Comparison of ENCODE assay signal across 9 cellular contexts in genomic region chr1:170530972-170531757, GRCh38. TPM values are rescaled to one million over a fixed set of nuclear protein-coding genes. Genes with fewer than 3 reads are reported as not detected.
DNase-seq lines count a peak whose midpoint lies in the region; ATAC-seq and TF ChIP-seq lines count a peak whose summit lies in the region.
"Had no signal": no experiment of that assay in that cellular context is flagged by ENCODE, and none has a peak within 500 bp of the region (broad histone marks: within the 10 kb centered on the region; RNA-seq: fewer than 3 reads in every experiment).

No MANE protein-coding gene starts in this region.

- no peaks in the 10 kb centered on the region for H3K27me3 ChIP-seq in esophagus squamous epithelium

- DNase-seq in activated CD4-positive, alpha-beta T cell treated with anti-CD3 and anti-CD28 coated beads for 36 hours: peak; percentile 13
- DNase-seq in activated CD4-positive, alpha-beta T cell treated with anti-CD3 and anti-CD28 coated beads, Interleukin-2, amount 10 ng/mL, durations not matched to agents 7 days and 5 days: no peak
- DNase-seq in NCI-H69 (lab: John Stamatoyannopoulos, UW) (peak; percentile 43), esophagus squamous epithelium (lab: John Stamatoyannopoulos, UW) (no peak), posterior cingulate gyrus (peak in 9 of 10 donors; percentile 7 to 77 (median 14))

- H3K9me3 ChIP-seq in esophagus squamous epithelium: no peaks in the 10 kb centered on the region

- H3K36me3 ChIP-seq in esophagus squamous epithelium: no peaks in the 10 kb centered on the region

- H3K4me3 ChIP-seq in esophagus squamous epithelium: peak overlapping the region; percentile 62 to 91 (median 72)

- peaks cover 0 to 30% (median 18%) of the 10 kb centered on the region in 3 donors for H3K4me1 ChIP-seq in esophagus squamous epithelium

- H3K4me3 Mint-ChIP-seq in activated CD4-positive, alpha-beta T cell treated with anti-CD3 and anti-CD28 coated beads for 36 hours: no peak overlapping the region
- no peak overlapping the region for H3K4me3 Mint-ChIP-seq in activated CD4-positive, alpha-beta T cell treated with anti-CD3 and anti-CD28 coated beads, Interleukin-2, amount 10 ng/mL, durations not matched to agents 7 days and 5 days
- H3K4me3 Mint-ChIP-seq: stimulated activated naive B cell treated with anti-CD40 and anti-IgM and Interleukin-4, amounts not matched to agents 10 μg/mL and 1 μg/mL and 100 μg/mL, for 72 hours had no signal

- CTCF ChIA-PET in activated CD4-positive, alpha-beta T cell treated with anti-CD3 and anti-CD28 coated beads for 36 hours (lab: Charles Lee): no interaction called here
- CTCF ChIA-PET in activated CD4-positive, alpha-beta T cell treated with anti-CD3 and anti-CD28 coated beads, Interleukin-2, amount 10 ng/mL, durations not matched to agents 7 days and 5 days (lab: Charles Lee): interaction anchor here (0.8 kb wide), 1 partner anchor 9 kb away, joined by 3 read pairs; no protein-coding TSS in a partner anchor

- no peak overlapping the region for H3K27ac Mint-ChIP-seq in activated CD4-positive, alpha-beta T cell treated with anti-CD3 and anti-CD28 coated beads for 36 hours
- H3K27ac Mint-ChIP-seq in activated CD4-positive, alpha-beta T cell treated with anti-CD3 and anti-CD28 coated beads, Interleukin-2, amount 10 ng/mL, durations not matched to agents 7 days and 5 days: no peak overlapping the region
- H3K27ac Mint-ChIP-seq: stimulated activated naive B cell treated with anti-CD40 and anti-IgM and Interleukin-4, amounts not matched to agents 10 μg/mL and 1 μg/mL and 100 μg/mL, for 72 hours had no signal

- H3K4me1 Mint-ChIP-seq in activated CD4-positive, alpha-beta T cell treated with anti-CD3 and anti-CD28 coated beads for 36 hours: peaks cover 11% of the 10 kb centered on the region
- H3K4me1 Mint-ChIP-seq in activated CD4-positive, alpha-beta T cell treated with anti-CD3 and anti-CD28 coated beads, Interleukin-2, amount 10 ng/mL, durations not matched to agents 7 days and 5 days: peaks cover 12% of the 10 kb centered on the region

- no peaks in the 10 kb centered on the region for H3K36me3 Mint-ChIP-seq in activated CD4-positive, alpha-beta T cell treated with anti-CD3 and anti-CD28 coated beads for 36 hours (ENCODE audit: low read depth)
- H3K36me3 Mint-ChIP-seq in activated CD4-positive, alpha-beta T cell treated with anti-CD3 and anti-CD28 coated beads, Interleukin-2, amount 10 ng/mL, durations not matched to agents 7 days and 5 days (ENCODE audit: low read depth): peaks cover 5% of the 10 kb centered on the region

- 19 to 34% methylated on average over 25 to 28 of the region's 29 CpGs for WGBS in esophagus squamous epithelium, 2 donors

- peak overlapping the region; percentile 89 to 94 (median 94) for H3K27ac ChIP-seq in esophagus squamous epithelium

- peaks cover under 1% of the 10 kb centered on the region for H3K27me3 Mint-ChIP-seq in activated CD4-positive, alpha-beta T cell treated with anti-CD3 and anti-CD28 coated beads for 36 hours
- H3K27me3 Mint-ChIP-seq in activated CD4-positive, alpha-beta T cell treated with anti-CD3 and anti-CD28 coated beads, Interleukin-2, amount 10 ng/mL, durations not matched to agents 7 days and 5 days: peaks cover 11% of the 10 kb centered on the region

- POLR2A ChIA-PET in activated CD4-positive, alpha-beta T cell treated with anti-CD3 and anti-CD28 coated beads for 36 hours (lab: Charles Lee): interaction anchor here (1.0 kb wide), 2 partner anchors 12 to 736 kb away, joined by 3 read pairs; partner anchors contain the start of gene METTL18
- POLR2A ChIA-PET in activated CD4-positive, alpha-beta T cell treated with anti-CD3 and anti-CD28 coated beads, Interleukin-2, amount 10 ng/mL, durations not matched to agents 7 days and 5 days (lab: Charles Lee): no interaction called here

- ATAC-seq in activated CD4-positive, alpha-beta T cell treated with anti-CD3 and anti-CD28 coated beads for 36 hours: no peak
- ATAC-seq in GM21423 (IDR thresholded peaks at IDR 0.05; ENCODE audit: unreplicated experiment): no peak
- ATAC-seq in GM21529 (IDR thresholded peaks at IDR 0.05; ENCODE audit: unreplicated experiment): no peak
- no peak for ATAC-seq in HG03571 (IDR thresholded peaks at IDR 0.05; ENCODE audit: unreplicated experiment)

- TF ChIP-seq CTCF in esophagus squamous epithelium (IDR thresholded peaks at IDR 0.05): no peak

- no peak for TF ChIP-seq POLR2A in esophagus squamous epithelium (IDR thresholded peaks at IDR 0.05)

- H3K9me3 Mint-ChIP-seq in activated CD4-positive, alpha-beta T cell treated with anti-CD3 and anti-CD28 coated beads for 36 hours (ENCODE audit: low read depth): no peaks in the 10 kb centered on the region
- H3K9me3 Mint-ChIP-seq in activated CD4-positive, alpha-beta T cell treated with anti-CD3 and anti-CD28 coated beads, Interleukin-2, amount 10 ng/mL, durations not matched to agents 7 days and 5 days: no peaks in the 10 kb centered on the region
- H3K9me3 Mint-ChIP-seq: stimulated activated naive B cell treated with anti-CD40 and anti-IgM and Interleukin-4, amounts not matched to agents 10 μg/mL and 1 μg/mL and 100 μg/mL, for 72 hours had no signal

- intact Hi-C loops in activated CD4-positive, alpha-beta T cell treated with anti-CD3 and anti-CD28 coated beads for 36 hours (cut with DNase I, micrococcal nuclease): loop anchor here (5.0 to 10.0 kb wide), 7 partner anchors 136 to 1211 kb away; partner anchors contain the start of genes PRRC2C (in 2 of the 2), KIFAP3 (in 1 of the 2), SCYL3 (in 1 of the 2) and SELL (in 1 of the 2)
- intact Hi-C loops in esophagus squamous epithelium (cut with DNase I) (no loop called here), posterior cingulate gyrus (cut with DNase I) (loop anchor here (5.0 to 10.0 kb wide), 2 partner anchors 136 to 456 kb away; partner anchors contain the start of gene KIFAP3)

RNA-seq across cellular contexts. Expression of gene GORAB, which starts 0.8 kb away (rescaled TPM):
- total RNA-seq in activated CD4-positive, alpha-beta T cell treated with anti-CD3 and anti-CD28 coated beads for 36 hours: 10 to 100 TPM in 1 of 2 experiments, 1 to 10 TPM in 1; 9.8 to 13.5 TPM
- 10 to 100 TPM; 12.9 to 13.0 TPM for total RNA-seq in activated CD4-positive, alpha-beta T cell treated with anti-CD3 and anti-CD28 coated beads, Interleukin-2, amount 10 ng/mL, durations not matched to agents 7 days and 5 days
- 10 to 100 TPM in 1 of 4 donors, 1 to 10 TPM in 3; 3.3 to 11.8 (median 5.7) TPM for total RNA-seq in esophagus squamous epithelium

Comparison
In these comparisons a context has a peak if more than half of its experiments do, and no peak if none do; other contexts are left out.
1. DNase-seq: peak in activated CD4-positive, alpha-beta T cell treated with anti-CD3 and anti-CD28 coated beads for 36 hours (single experiment), NCI-H69 (single experiment) and posterior cingulate gyrus (9 of 10); none in activated CD4-positive, alpha-beta T cell treated with anti-CD3 and anti-CD28 coated beads, Interleukin-2, amount 10 ng/mL, durations not matched to agents 7 days and 5 days (single experiment) and esophagus squamous epithelium (single experiment).